ENCODE assay signal across 12 cellular contexts in genomic region chr5:135391869-135392255, GRCh38. TPM values are rescaled to one million over a fixed set of nuclear protein-coding genes. Genes with fewer than 3 reads are reported as not detected.
DNase-seq lines count a peak whose midpoint lies in the region; ATAC-seq and TF ChIP-seq lines count a peak whose summit lies in the region.
"Had no signal": no experiment of that assay in that cellular context is flagged by ENCODE, and none has a peak within 500 bp of the region (broad histone marks: within the 10 kb centered on the region; RNA-seq: fewer than 3 reads in every experiment).

No MANE protein-coding gene starts in this region.

- H3K4me3 ChIP-seq in dorsolateral prefrontal cortex (no peak overlapping the region), mesodermal cell (ENCODE audit: extremely low read depth, insufficient read depth, low read length, poor library complexity, severe bottlenecking) (no peak overlapping the region), tibial artery (no peak overlapping the region)

- H3K27ac Mint-ChIP-seq in activated naive CD4-positive, alpha-beta T cell treated with anti-CD3 and anti-CD28 coated beads, Interleukin-2, amount 10 ng/mL, durations not matched to agents 7 days and 5 days = peak overlapping the region; percentile 73

- CTCF ChIA-PET in activated naive CD4-positive, alpha-beta T cell treated with anti-CD3 and anti-CD28 coated beads, Interleukin-2, amount 10 ng/mL, durations not matched to agents 7 days and 5 days (lab: Charles Lee) = interaction anchor here (1.0 to 2.4 kb wide), 3 partner anchors 18 to 34 kb away, joined by 3 to 8 read pairs (median 4); no protein-coding TSS in a partner anchor

- H3K4me1 ChIP-seq in mesodermal cell (ENCODE audit: control insufficient read depth, insufficient read depth, low read length, poor library complexity, severe bottlenecking) (peaks cover 22% of the 10 kb centered on the region), tibial artery (peaks cover 0 to 70% (median 43%) of the 10 kb centered on the region in 4 donors)

- no peak for ATAC-seq in HG03095 (IDR thresholded peaks at IDR 0.05; ENCODE audit: unreplicated experiment)

- H3K36me3 ChIP-seq in mesodermal cell (ENCODE audit: control insufficient read depth, insufficient read depth, low read length) (peaks cover 69% of the 10 kb centered on the region), tibial artery (peaks cover 0 to 19% (median 15%) of the 10 kb centered on the region in 3 donors)

- 79 to 92% methylated on average over 2 of the region's 2 CpGs for WGBS in mesodermal cell (ENCODE audit: insufficient coverage in 2 of 2), 2 experiments

- DNase-seq in activated naive CD4-positive, alpha-beta T cell treated with anti-CD3 and anti-CD28 coated beads, Interleukin-2, amount 10 ng/mL, durations not matched to agents 7 days and 5 days = no peak
- no peak for DNase-seq in activated naive CD4-positive, alpha-beta T cell (lab: John Stamatoyannopoulos, UW)
- no peak for DNase-seq in dorsolateral prefrontal cortex
- DNase-seq in tibial artery = peak; percentile 55 to 79
- DNase-seq in NCI-H69 (lab: John Stamatoyannopoulos, UW) = no peak
- DNase-seq in NAMALWA (ENCODE audit: low spot score) = no peak
- DNase-seq: AML-193, NCI-H1092 had no signal

- H3K27ac ChIP-seq in dorsolateral prefrontal cortex (peak overlapping the region in 35 of 59 donors; percentile 3 to 78 (median 40)), mesodermal cell (ENCODE audit: low read depth, low read length, severe bottlenecking) (peak overlapping the region; percentile 76), tibial artery (no peak overlapping the region)
- H3K27ac ChIP-seq: foreskin keratinocyte had no signal

- no peak overlapping the region for H3K4me3 Mint-ChIP-seq in activated naive CD4-positive, alpha-beta T cell treated with anti-CD3 and anti-CD28 coated beads, Interleukin-2, amount 10 ng/mL, durations not matched to agents 7 days and 5 days

- H3K27me3 Mint-ChIP-seq in activated naive CD4-positive, alpha-beta T cell treated with anti-CD3 and anti-CD28 coated beads, Interleukin-2, amount 10 ng/mL, durations not matched to agents 7 days and 5 days = no peaks in the 10 kb centered on the region

- H3K4me1 Mint-ChIP-seq in activated naive CD4-positive, alpha-beta T cell treated with anti-CD3 and anti-CD28 coated beads, Interleukin-2, amount 10 ng/mL, durations not matched to agents 7 days and 5 days = peaks cover 71% of the 10 kb centered on the region

- H3K36me3 Mint-ChIP-seq in activated naive CD4-positive, alpha-beta T cell treated with anti-CD3 and anti-CD28 coated beads, Interleukin-2, amount 10 ng/mL, durations not matched to agents 7 days and 5 days = peaks cover 57% of the 10 kb centered on the region

- TF ChIP-seq CTCF in dorsolateral prefrontal cortex (IDR thresholded peaks at IDR 0.05 in 54 of 56, conservative IDR thresholded peaks at IDR 0.05 in 2 of 56; ENCODE audit: low read depth in 1 of 56, partially characterized antibody in 56 of 56) (no peak), tibial artery (IDR thresholded peaks at IDR 0.05) (no peak)

- intact Hi-C loops in dorsolateral prefrontal cortex (cut with DNase I) = no loop called here
- intact Hi-C loops in tibial artery (cut with DNase I; ENCODE audit: low total_unique reads) = no loop called here

- H3K9me3 ChIP-seq in mesodermal cell (ENCODE audit: control insufficient read depth, low read length) = no peaks in the 10 kb centered on the region
- H3K9me3 ChIP-seq in tibial artery = no peaks in the 10 kb centered on the region

- H3K9me3 Mint-ChIP-seq in activated naive CD4-positive, alpha-beta T cell treated with anti-CD3 and anti-CD28 coated beads, Interleukin-2, amount 10 ng/mL, durations not matched to agents 7 days and 5 days = no peaks in the 10 kb centered on the region

- H3K27me3 ChIP-seq in dorsolateral prefrontal cortex (no peaks in the 10 kb centered on the region), tibial artery (no peaks in the 10 kb centered on the region)
- H3K27me3 ChIP-seq: foreskin keratinocyte had no signal

RNA-seq across cellular contexts. Expression of gene MACROH2A1, which starts 7.2 kb away (rescaled TPM):
- total RNA-seq in dorsolateral prefrontal cortex = 100 to 1,000 TPM in 119 of 120 experiments, 10 to 100 TPM in 1; 95.0 to 158 (median 124) TPM
- 245 TPM for polyA plus RNA-seq in mesodermal cell (2013, experiment 1 of 2)
- polyA plus RNA-seq in mesodermal cell (2013, experiment 2 of 2) = 215 TPM

RNA-seq across cellular contexts. Expression of gene DCANP1, which starts 55.3 kb away (rescaled TPM):
- under 1 TPM in 7 of 120 experiments, not detected in 113; 0.13 to 0.20 (median 0.15) TPM for total RNA-seq in dorsolateral prefrontal cortex
- polyA plus RNA-seq in mesodermal cell (2013, experiment 1 of 2) = not detected
- polyA plus RNA-seq in mesodermal cell (2013, experiment 2 of 2) = not detected
- total RNA-seq: foreskin keratinocyte, OCI-LY7 had no signal
- polyA plus RNA-seq: foreskin keratinocyte had no signal

Comparison
In these comparisons a context has a peak if more than half of its experiments do, and no peak if none do; other contexts are left out.
1. DNase-seq: peak in tibial artery (2 of 2); none in activated naive CD4-positive, alpha-beta T cell treated with anti-CD3 and anti-CD28 coated beads, Interleukin-2, amount 10 ng/mL, durations not matched to agents 7 days and 5 days (single experiment), activated naive CD4-positive, alpha-beta T cell (0 of 4), dorsolateral prefrontal cortex (0 of 10), NCI-H69 (single experiment) and NAMALWA (single experiment).
2. H3K27ac ChIP-seq: peak in dorsolateral prefrontal cortex (35 of 59) and mesodermal cell (single experiment); none in tibial artery (0 of 2).